In the genomic region with DNA sequence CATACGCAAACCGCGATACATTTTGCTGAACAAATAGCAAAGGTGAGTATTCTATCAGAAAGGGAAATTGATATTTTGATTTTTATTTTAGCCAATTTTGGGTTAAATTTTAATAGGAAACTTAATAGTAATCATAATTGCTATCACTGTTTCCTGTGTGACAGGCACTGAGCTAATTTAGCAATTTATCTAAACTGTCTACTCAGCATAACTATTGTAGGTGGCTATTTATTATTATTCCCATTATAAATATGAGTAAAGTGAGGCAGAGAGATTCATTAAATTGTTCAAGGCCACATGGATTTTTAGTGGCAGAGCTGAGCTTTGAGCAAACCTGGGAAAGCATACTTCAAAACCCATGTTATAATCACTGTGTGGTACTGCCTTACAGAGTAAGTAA, we compare ENCODE assay signal across 24 cellular contexts.
"Had no signal": no experiment of that assay in that cellular context is flagged by ENCODE, and none has a peak within 500 bp of the region (broad histone marks: within the 10 kb centered on the region; RNA-seq: fewer than 3 reads in every experiment).

No MANE protein-coding gene starts in this region.

- H3K4me1 ChIP-seq: esophagus muscularis mucosa, foreskin keratinocyte, gastrocnemius medialis, left lung, lower lobe of right lung had no signal

- DNase-seq: dermis blood vessel endothelial cell; dorsolateral prefrontal cortex; effector CD4-positive, alpha-beta T cell; effector memory CD4-positive, alpha-beta T cell; foreskin keratinocyte; gastrocnemius medialis; glutamatergic neuron; head of caudate nucleus; heart right ventricle; hippocampal formation; left cardiac atrium; left lung; left ventricle myocardium superior; lower lobe of right lung; mesenchymal stem cell; mucosa of descending colon; naive B cell had no signal

- H3K4me1 Mint-ChIP-seq: mesothelial cell of epicardium, naive B cell had no signal

- FAIRE-seq: colon, endothelial cell of umbilical vein, islet of Langerhans, keratinocyte had no signal

- H3K9me3 ChIP-seq: esophagus muscularis mucosa, gastrocnemius medialis, heart right ventricle, left lung, lower lobe of right lung, mucosa of descending colon had no signal

- H3K27me3 Mint-ChIP-seq: naive B cell had no signal

- H3K4me3 ChIP-seq: coronary artery, dorsolateral prefrontal cortex, esophagus muscularis mucosa, gastrocnemius medialis, heart right ventricle, left lung, lower lobe of right lung, mucosa of descending colon had no signal

- H3K27ac Mint-ChIP-seq: mesothelial cell of epicardium had no signal

- H3K4me3 Mint-ChIP-seq: mesothelial cell of epicardium, naive B cell had no signal

- H3K27me3 ChIP-seq: dorsolateral prefrontal cortex, esophagus muscularis mucosa, foreskin keratinocyte, gastrocnemius medialis, heart right ventricle, left lung had no signal

- H3K9me3 Mint-ChIP-seq: mesothelial cell of epicardium, naive B cell had no signal

- ATAC-seq: foreskin keratinocyte, gastrocnemius medialis, heart right ventricle, left cardiac atrium, left lung, left ventricle myocardium superior, lower lobe of right lung, mucosa of descending colon had no signal

- H3K27ac ChIP-seq: coronary artery, dorsolateral prefrontal cortex, esophagus muscularis mucosa, foreskin keratinocyte, gastrocnemius medialis, heart right ventricle, left lung, lower lobe of right lung had no signal
